In genomic region chr14:68840454-68840853, GRCh38 we compare ENCODE assay signal across 18 cellular contexts. TPM values are rescaled to one million over a fixed set of nuclear protein-coding genes. Genes with fewer than 3 reads are reported as not detected.
DNase-seq lines count a peak whose midpoint lies in the region; ATAC-seq, FAIRE-seq and TF ChIP-seq lines count a peak whose summit lies in the region.
"Had no signal": no experiment of that assay in that cellular context is flagged by ENCODE, and none has a peak within 500 bp of the region (broad histone marks: within the 10 kb centered on the region; RNA-seq: fewer than 3 reads in every experiment).

No MANE protein-coding gene starts in this region.

- H3K9me3 ChIP-seq in muscle layer of colon (ENCODE audit: low read length): no peaks in the 10 kb centered on the region
- peaks cover 3 to 28% (median 21%) of the 10 kb centered on the region in 8 donors for H3K9me3 ChIP-seq in spleen

- no peak for TF ChIP-seq CTCF in spleen (IDR thresholded peaks at IDR 0.05 in 8 of 11, conservative IDR thresholded peaks at IDR 0.05 in 3 of 11)

- no peak for DNase-seq in activated CD4-positive, CD25-positive, alpha-beta regulatory T cell (lab: John Stamatoyannopoulos, UW)
- DNase-seq in NCI-H524 (lab: John Stamatoyannopoulos, UW) (peak; percentile 74 to 91), spleen (no peak), GM19239 (ENCODE audit: insufficient read length, low spot score) (no peak)
- DNase-seq: activated CD4-positive, CD25-positive, alpha-beta regulatory T cell treated with anti-CD3 and anti-CD28 coated beads, Interleukin-2, amount 50 U/mL, for 72 hours; CD4-positive, CD25-positive, alpha-beta regulatory T cell; H9; heart right ventricle; kidney; NCI-H1092; NCI-H2227 treated with DMSO at 0.1 percent for 48 hours; right cardiac atrium; stimulated activated CD4-positive, alpha-beta T cell treated with anti-CD3 and anti-CD28 coated beads, Interleukin-4, amount 100 ng/mL, for 1 hour; stimulated activated CD8-positive, alpha-beta memory T cell treated with anti-CD3 and anti-CD28 coated beads, Interleukin-4, amount 100 ng/mL, for 48 hours had no signal

- intact Hi-C loops in spleen (cut with DNase I; ENCODE audit: low total_unique reads): no loop called here

- H3K4me1 ChIP-seq in muscle layer of colon (ENCODE audit: insufficient read depth, low read length) (peaks cover 33% of the 10 kb centered on the region), spleen (peaks cover 0 to 27% (median 9%) of the 10 kb centered on the region in 6 donors)

- WGBS in spleen, 5 donors: 83 to 90% (median 86%) methylated on average over 2 of the region's 2 CpGs

- H3K27ac ChIP-seq in muscle layer of colon (ENCODE audit: low read depth, low read length): peak overlapping the region; percentile 5
- no peak overlapping the region for H3K27ac ChIP-seq in spleen

- FAIRE-seq in GM19239 (lab: Jason Lieb, UNC): no peak
- FAIRE-seq: kidney had no signal

- no peak for TF ChIP-seq POLR2A in spleen (IDR thresholded peaks at IDR 0.05)

- H3K4me3 ChIP-seq in muscle layer of colon (ENCODE audit: low read depth in 1 of 2, low read length in 2 of 2) (no peak overlapping the region), spleen (no peak overlapping the region)
- H3K4me3 ChIP-seq: heart right ventricle had no signal

- no peaks in the 10 kb centered on the region for H3K36me3 ChIP-seq in muscle layer of colon (ENCODE audit: insufficient read depth, low read length)
- H3K36me3 ChIP-seq in spleen: no peaks in the 10 kb centered on the region
- H3K36me3 ChIP-seq: heart right ventricle had no signal

- peak; percentile 74 to 80 for ATAC-seq in activated CD4-positive, CD25-positive, alpha-beta regulatory T cell treated with anti-CD3 and anti-CD28 coated beads, Interleukin-2, amount 50 U/mL, for 24 hours
- ATAC-seq in GM19463 (IDR thresholded peaks at IDR 0.05; ENCODE audit: unreplicated experiment): peak; percentile 54
- no peak for ATAC-seq in SK-N-SH treated with all-trans-retinoic acid at 6 μM for 48 hours
- ATAC-seq: right cardiac atrium had no signal

- H3K27me3 ChIP-seq in muscle layer of colon (ENCODE audit: control insufficient read depth in 1 of 2, insufficient read depth in 2 of 2, low read length in 2 of 2) (no peaks in the 10 kb centered on the region), spleen (replicated peaks in 1 of 7) (peaks cover 0 to 8% (median 0%) of the 10 kb centered on the region in 7 donors)
- H3K27me3 ChIP-seq: heart right ventricle had no signal

- H3K9ac ChIP-seq in muscle layer of colon (ENCODE audit: low read length): no peak overlapping the region

TF ChIP-seq in SK-N-SH treated with all-trans-retinoic acid at 6 μM for 48 hours, 23 proteins besides CTCF, POLR2A, EP300 and RAD21:
- TF ChIP-seq ZNF8 (CRISPR knock-in tag; IDR thresholded peaks at IDR 0.05) (no peak), ARNTL (CRISPR knock-in tag; IDR thresholded peaks at IDR 0.05; ENCODE audit: borderline replicate concordance, low read depth) (no peak), BACH2 (CRISPR knock-in tag; IDR thresholded peaks at IDR 0.05; ENCODE audit: borderline replicate concordance) (no peak), TOX (CRISPR knock-in tag; IDR thresholded peaks at IDR 0.05; ENCODE audit: borderline replicate concordance) (no peak), OSR1 (CRISPR knock-in tag; IDR thresholded peaks at IDR 0.05) (no peak)

RNA-seq across cellular contexts. Expression of gene ZFP36L1, which starts 47.6 kb away (rescaled TPM):
- total RNA-seq in spleen: 100 to 1,000 TPM; 274 to 443 (median 324) TPM
- 100 to 1,000 TPM in 1 of 3 donors, 10 to 100 TPM in 2; 65.7 to 106 (median 92.4) TPM for polyA plus RNA-seq in spleen

Comparison
In these comparisons a context has a peak if more than half of its experiments do, and no peak if none do; other contexts are left out.
1. DNase-seq: peak in NCI-H524 (2 of 2); none in activated CD4-positive, CD25-positive, alpha-beta regulatory T cell (0 of 4), spleen (single experiment) and GM19239 (single experiment).